In genomic region chr18:69947361-69948106, GRCh38 we compare ENCODE assay signal across 9 cellular contexts. TPM values are rescaled to one million over a fixed set of nuclear protein-coding genes. Genes with fewer than 3 reads are reported as not detected.
DNase-seq lines count a peak whose midpoint lies in the region; ATAC-seq and TF ChIP-seq lines count a peak whose summit lies in the region.
"Had no signal": no experiment of that assay in that cellular context is flagged by ENCODE, and none has a peak within 500 bp of the region (broad histone marks: within the 10 kb centered on the region; RNA-seq: fewer than 3 reads in every experiment).

Gene CD226, minus strand, starts transcription at chr18:69947873. Its CDS starts 467 bp downstream, at chr18:69947406.

- H3K18ac ChIP-seq in mesendoderm (ENCODE audit: low read length) = no peak within 1 kb of the TSS

- H3K9me3 Mint-ChIP-seq in activated CD8-positive, alpha-beta memory T cell treated with anti-CD3 and anti-CD28 coated beads, Interleukin-2, amount 10 ng/mL, durations not matched to agents 7 days and 5 days (ENCODE audit: low read depth) = no peaks in the 10 kb centered on the region

- peaks cover 11% of the 10 kb centered on the region for H3K4me1 ChIP-seq in upper lobe of right lung
- H3K4me1 ChIP-seq in mesendoderm (ENCODE audit: control insufficient read depth, low read depth, low read length) = no peaks in the 10 kb centered on the region
- H3K4me1 ChIP-seq: BLaER1 had no signal

- H3K4me3 Mint-ChIP-seq in activated CD8-positive, alpha-beta memory T cell treated with anti-CD3 and anti-CD28 coated beads, Interleukin-2, amount 10 ng/mL, durations not matched to agents 7 days and 5 days = no peak within 1 kb of the TSS

- no peak within 1 kb of the TSS for H4K5ac ChIP-seq in mesendoderm (ENCODE audit: low read length)

- DNase-seq in stimulated activated CD4-positive, alpha-beta T cell treated with anti-CD3 and anti-CD28 coated beads, Interleukin-15, amount 100 ng/mL, for 24 hours = peak; percentile 57
- no peak for DNase-seq in stimulated activated CD4-positive, alpha-beta T cell treated with anti-CD3 and anti-CD28 coated beads, Interleukin-2, amount 100 ng/mL, for 48 hours
- DNase-seq in activated CD8-positive, alpha-beta memory T cell treated with anti-CD3 and anti-CD28 coated beads, Interleukin-2, amount 10 ng/mL, durations not matched to agents 7 days and 5 days = peak; percentile 74
- DNase-seq in upper lobe of right lung (no peak), AML-193 (lab: John Stamatoyannopoulos, UW) (no peak), mesendoderm (no peak), germinal center (ENCODE audit: low spot score) (no peak)

- H2BK120ac ChIP-seq in mesendoderm (ENCODE audit: low read depth, low read length) = no peak within 1 kb of the TSS

- H3K27me3 ChIP-seq in upper lobe of right lung (no peaks in the 10 kb centered on the region), mesendoderm (ENCODE audit: insufficient read depth, low read length, poor library complexity) (no peaks in the 10 kb centered on the region)
- H3K27me3 ChIP-seq: BLaER1 had no signal

- no peak within 1 kb of the TSS for H2BK5ac ChIP-seq in mesendoderm (ENCODE audit: low read length)

- H3K9me3 ChIP-seq in upper lobe of right lung = no peaks in the 10 kb centered on the region
- H3K9me3 ChIP-seq: BLaER1 had no signal

- H3K79me2 ChIP-seq in mesendoderm (ENCODE audit: control insufficient read depth, insufficient read depth, low read length) = no peaks in the 10 kb centered on the region

- H3K36me3 Mint-ChIP-seq in activated CD8-positive, alpha-beta memory T cell treated with anti-CD3 and anti-CD28 coated beads, Interleukin-2, amount 10 ng/mL, durations not matched to agents 7 days and 5 days = peaks cover 52% of the 10 kb centered on the region

- intact Hi-C loops in upper lobe of right lung (cut with DNase I) = no loop called here

- no peak for TF ChIP-seq CTCF in upper lobe of right lung (IDR thresholded peaks at IDR 0.05)

- peak within 1 kb of the TSS; percentile 25 for H3K4me3 ChIP-seq in upper lobe of right lung
- no peak within 1 kb of the TSS for H3K4me3 ChIP-seq in mesendoderm (ENCODE audit: low read length)
- H3K4me3 ChIP-seq: BLaER1 had no signal

- H4K8ac ChIP-seq in mesendoderm (ENCODE audit: low read depth, low read length) = no peak within 1 kb of the TSS

- peak; percentile 47 for ATAC-seq in HG03095 (IDR thresholded peaks at IDR 0.05; ENCODE audit: unreplicated experiment)
- ATAC-seq in activated CD8-positive, alpha-beta memory T cell treated with anti-CD3 and anti-CD28 coated beads, Interleukin-2, amount 10 ng/mL, durations not matched to agents 7 days and 5 days = peak; percentile 54
- peak; percentile 54 for ATAC-seq in upper lobe of right lung

- no peaks in the 10 kb centered on the region for H3K27me3 Mint-ChIP-seq in activated CD8-positive, alpha-beta memory T cell treated with anti-CD3 and anti-CD28 coated beads, Interleukin-2, amount 10 ng/mL, durations not matched to agents 7 days and 5 days

- H3K27ac ChIP-seq in upper lobe of right lung (peak within 1 kb of the TSS; percentile 32), mesendoderm (ENCODE audit: low read depth, low read length) (no peak within 1 kb of the TSS)
- H3K27ac ChIP-seq: BLaER1 had no signal

- H3K56ac ChIP-seq in mesendoderm (ENCODE audit: low read length) = no peak within 1 kb of the TSS

- no peak within 1 kb of the TSS for H3K4ac ChIP-seq in mesendoderm (ENCODE audit: low read depth, low read length)

- no peaks in the 10 kb centered on the region for H3K79me1 ChIP-seq in mesendoderm (ENCODE audit: low read length)

- no peak within 1 kb of the TSS for H3K27ac Mint-ChIP-seq in activated CD8-positive, alpha-beta memory T cell treated with anti-CD3 and anti-CD28 coated beads, Interleukin-2, amount 10 ng/mL, durations not matched to agents 7 days and 5 days

- CTCF ChIA-PET in activated CD8-positive, alpha-beta memory T cell treated with anti-CD3 and anti-CD28 coated beads, Interleukin-2, amount 10 ng/mL, durations not matched to agents 7 days and 5 days (lab: Charles Lee) = interaction anchor here (0.7 to 5.0 kb wide), 6 partner anchors 11 to 98 kb away, joined by 3 to 35 read pairs (median 3); no protein-coding TSS in a partner anchor

- WGBS in mesendoderm (ENCODE audit: extremely low coverage, insufficient coverage, low lambda C conversion rate) = no CpG with 5 or more reads among the region's 7 CpGs

- no peak within 1 kb of the TSS for H2BK15ac ChIP-seq in mesendoderm (replicated peaks; ENCODE audit: low read depth)

- H3K4me1 Mint-ChIP-seq in activated CD8-positive, alpha-beta memory T cell treated with anti-CD3 and anti-CD28 coated beads, Interleukin-2, amount 10 ng/mL, durations not matched to agents 7 days and 5 days = peaks cover 37% of the 10 kb centered on the region

- no peak within 1 kb of the TSS for H3K23ac ChIP-seq in mesendoderm (ENCODE audit: low read length)

- H2AK5ac ChIP-seq in mesendoderm (ENCODE audit: low read length) = no peak within 1 kb of the TSS

- H3K4me2 ChIP-seq in mesendoderm (ENCODE audit: low read length) = no peak within 1 kb of the TSS
- H3K4me2 ChIP-seq: BLaER1 had no signal

- no peak within 1 kb of the TSS for H3K9ac ChIP-seq in mesendoderm (ENCODE audit: low read length)
- H3K9ac ChIP-seq: BLaER1 had no signal

- H3K36me3 ChIP-seq in upper lobe of right lung = no peaks in the 10 kb centered on the region
- no peaks in the 10 kb centered on the region for H3K36me3 ChIP-seq in mesendoderm (ENCODE audit: control insufficient read depth, insufficient read depth, low read length)
- H3K36me3 ChIP-seq: BLaER1 had no signal

RNA-seq across cellular contexts. Expression of gene CD226, which starts in this region (rescaled TPM):
- 10 to 100 TPM; 83.3 to 95.4 TPM for total RNA-seq in activated CD8-positive, alpha-beta memory T cell treated with anti-CD3 and anti-CD28 coated beads, Interleukin-2, amount 10 ng/mL, durations not matched to agents 7 days and 5 days
- total RNA-seq in upper lobe of right lung = 5.8 TPM
- 0.29 TPM for polyA plus RNA-seq in mesendoderm (2013, experiment 1 of 2)
- polyA plus RNA-seq in mesendoderm (2013, experiment 2 of 2) = 0.25 TPM

Comparison
In these comparisons a context has a peak if more than half of its experiments do, and no peak if none do; other contexts are left out.
1. RNA of gene CD226 (total RNA-seq): 83.3 to 95.4 TPM in activated CD8-positive, alpha-beta memory T cell treated with anti-CD3 and anti-CD28 coated beads, Interleukin-2, amount 10 ng/mL, durations not matched to agents 7 days and 5 days; 5.8 TPM in upper lobe of right lung (single experiment); every median in the first group is over 10 times any median in the second.
2. DNase-seq: peak in stimulated activated CD4-positive, alpha-beta T cell treated with anti-CD3 and anti-CD28 coated beads, Interleukin-15, amount 100 ng/mL, for 24 hours (single experiment) and activated CD8-positive, alpha-beta memory T cell treated with anti-CD3 and anti-CD28 coated beads, Interleukin-2, amount 10 ng/mL, durations not matched to agents 7 days and 5 days (single experiment); none in stimulated activated CD4-positive, alpha-beta T cell treated with anti-CD3 and anti-CD28 coated beads, Interleukin-2, amount 100 ng/mL, for 48 hours (0 of 2), upper lobe of right lung (single experiment), AML-193 (0 of 2), mesendoderm (single experiment) and germinal center (single experiment).
3. Peak in every context shown above with its lines, with median percentiles within 50 percentile points of each other: ATAC-seq.